ENCODE assay signal across 8 cellular contexts in genomic region chr3:71226565-71227281, GRCh38.
DNase-seq lines count a peak whose midpoint lies in the region; ATAC-seq and TF ChIP-seq lines count a peak whose summit lies in the region.

No MANE protein-coding gene starts in this region.

- intact Hi-C loops in Right ventricle myocardium inferior (cut with DNase I): loop anchor here (1.0 kb wide), 1 partner anchor 20 kb away; no protein-coding TSS in a partner anchor
- intact Hi-C loops in breast epithelium (cut with DNase I; ENCODE audit: low total_unique reads): no loop called here

- no peak for TF ChIP-seq POLR2A in breast epithelium (IDR thresholded peaks at IDR 0.05)

- peak; percentile 85 for DNase-seq in activated CD8-positive, alpha-beta memory T cell treated with anti-CD3 and anti-CD28 coated beads, Interleukin-2, amount 50 U/mL, for 1 hour (ENCODE audit: extremely low read depth)
- peak; percentile 74 for DNase-seq in Right ventricle myocardium inferior (ENCODE audit: missing footprints)
- peak; percentile 85 for DNase-seq in stimulated activated CD4-positive, alpha-beta T cell treated with anti-CD3 and anti-CD28 coated beads, Interleukin-2, amount 100 ng/mL, for 4 hours (ENCODE audit: low read depth)
- DNase-seq in breast epithelium (ENCODE audit: low spot score in 2 of 2): no peak
- no peak for DNase-seq in COLO829 (ENCODE audit: low spot score)
- DNase-seq in RKO (ENCODE audit: low spot score): no peak

- no peaks in the 10 kb centered on the region for H3K4me1 ChIP-seq in breast epithelium

- H3K27me3 ChIP-seq in breast epithelium: no peaks in the 10 kb centered on the region

- H3K27ac ChIP-seq in breast epithelium: peak overlapping the region in 1 of 2 donors; percentile 57

- H3K36me3 ChIP-seq in breast epithelium: no peaks in the 10 kb centered on the region

- TF ChIP-seq CTCF in breast epithelium (IDR thresholded peaks at IDR 0.05): no peak

- no peaks in the 10 kb centered on the region for H3K9me3 ChIP-seq in breast epithelium

- H3K4me3 ChIP-seq in breast epithelium: peak overlapping the region in 1 of 3 donors; percentile 17

- peak; percentile 86 for ATAC-seq in GM19351 (IDR thresholded peaks at IDR 0.05; ENCODE audit: unreplicated experiment)
- ATAC-seq in HG03354 (IDR thresholded peaks at IDR 0.05; ENCODE audit: poor library complexity, severe bottlenecking, unreplicated experiment): peak; percentile 85
- ATAC-seq in Right ventricle myocardium inferior: peak; percentile 94

Comparison
In these comparisons a context has a peak if more than half of its experiments do, and no peak if none do; other contexts are left out.
1. DNase-seq: peak in activated CD8-positive, alpha-beta memory T cell treated with anti-CD3 and anti-CD28 coated beads, Interleukin-2, amount 50 U/mL, for 1 hour (single experiment), Right ventricle myocardium inferior (single experiment) and stimulated activated CD4-positive, alpha-beta T cell treated with anti-CD3 and anti-CD28 coated beads, Interleukin-2, amount 100 ng/mL, for 4 hours (single experiment); none in breast epithelium (0 of 2), COLO829 (single experiment) and RKO (single experiment).
2. Peak in every context shown above with its lines, with median percentiles within 50 percentile points of each other: ATAC-seq.